7 cellular contexts compared by ENCODE assay signal in genomic region chr1:149852263-149852662, GRCh38. TPM values are rescaled to one million over a fixed set of nuclear protein-coding genes. Genes with fewer than 3 reads are reported as not detected.
DNase-seq lines count a peak whose midpoint lies in the region; ATAC-seq and TF ChIP-seq lines count a peak whose summit lies in the region.
"Not testable (repeated sequence)": the region's sequence is repeated elsewhere in the genome, so short reads cannot be mapped to it uniquely, and the experiment has no call there.

No MANE protein-coding gene starts in this region.

- peaks cover 25 to 28% (median 27%) of the 10 kb centered on the region in 3 donors for H3K4me1 Mint-ChIP-seq in T-cell
- H3K4me1 Mint-ChIP-seq in effector memory CD8-positive, alpha-beta T cell (ENCODE audit: low read depth in 2 of 2), result peaks cover 24 to 25% of the 10 kb centered on the region in 2 donors

- TF ChIP-seq CTCF in mucosa of descending colon (IDR thresholded peaks at IDR 0.05), result not testable (repeated sequence)

- H3K4me3 ChIP-seq in mucosa of descending colon, result not testable (repeated sequence)

- CTCF ChIA-PET in T-cell (lab: Charles Lee), result not testable (repeated sequence)

- H3K4me1 ChIP-seq in mucosa of descending colon (ENCODE audit: low read depth), result peaks cover 11% of the 10 kb centered on the region

- ATAC-seq in GM18511 (IDR thresholded peaks at IDR 0.05; ENCODE audit: unreplicated experiment) (peak; percentile 32), GM19467 (IDR thresholded peaks at IDR 0.05; ENCODE audit: unreplicated experiment) (peak; percentile 30), HG02642 (IDR thresholded peaks at IDR 0.05; ENCODE audit: poor library complexity, unreplicated experiment) (peak; percentile 28), HG03159 (IDR thresholded peaks at IDR 0.05; ENCODE audit: unreplicated experiment) (peak; percentile 24), T-cell (replicated peaks in 1 of 4) (peak; percentile 45 to 54 (median 51)), mucosa of descending colon (peak; percentile 63)
- peak; percentile 34 for ATAC-seq in effector memory CD8-positive, alpha-beta T cell (replicated peaks)

- not testable (repeated sequence) for H3K9me3 ChIP-seq in mucosa of descending colon

- H3K27me3 Mint-ChIP-seq in T-cell; effector memory CD8-positive, alpha-beta T cell: not testable (repeated sequence)

- H3K36me3 ChIP-seq in mucosa of descending colon (ENCODE audit: low read depth), result not testable (repeated sequence)

- H3K9me3 Mint-ChIP-seq in T-cell; effector memory CD8-positive, alpha-beta T cell: not testable (repeated sequence)

- not testable (repeated sequence) for H3K27ac Mint-ChIP-seq in T-cell; effector memory CD8-positive, alpha-beta T cell

- not testable (repeated sequence) for H3K4me3 Mint-ChIP-seq in T-cell; effector memory CD8-positive, alpha-beta T cell

- POLR2A ChIA-PET in T-cell (lab: Charles Lee), result not testable (repeated sequence)

- H3K36me3 Mint-ChIP-seq in T-cell; effector memory CD8-positive, alpha-beta T cell (ENCODE audit: insufficient read depth): not testable (repeated sequence)

- intact Hi-C loops in mucosa of descending colon (cut with DNase I, micrococcal nuclease), result not testable (repeated sequence)

- DNase-seq in T-cell; effector memory CD8-positive, alpha-beta T cell; mucosa of descending colon: not testable (repeated sequence)

RNA-seq across cellular contexts. Expression of gene BOLA1, which starts 47.1 kb away (rescaled TPM):
- 10 to 100 TPM in 3 of 5 donors, 1 to 10 TPM in 2; 6.0 to 27.6 (median 26.1) TPM for total RNA-seq in T-cell
- 10 to 100 TPM; 10.7 to 18.1 (median 13.2) TPM for total RNA-seq in mucosa of descending colon
